Comparison of ENCODE assay signal across 10 cellular contexts in genomic region chr17:15699937-15700336, GRCh38. TPM values are rescaled to one million over a fixed set of nuclear protein-coding genes. Genes with fewer than 3 reads are reported as not detected.
DNase-seq lines count a peak whose midpoint lies in the region; ATAC-seq and TF ChIP-seq lines count a peak whose summit lies in the region.
"Not testable (repeated sequence)": the region's sequence is repeated elsewhere in the genome, so short reads cannot be mapped to it uniquely, and the experiment has no call there.
"Had no signal": no experiment of that assay in that cellular context is flagged by ENCODE, and none has a peak within 500 bp of the region (broad histone marks: within the 10 kb centered on the region; RNA-seq: fewer than 3 reads in every experiment).

No MANE protein-coding gene starts in this region.

- intact Hi-C loops in dorsolateral prefrontal cortex (cut with DNase I); right cardiac atrium (cut with DNase I): not testable (repeated sequence)
- intact Hi-C loops in naive thymus-derived CD4-positive, alpha-beta T cell (cut with micrococcal nuclease), result loop anchor here (1.0 to 5.0 kb wide), 4 partner anchors 15 to 299 kb away; partner anchors contain the start of genes TRIM16 (in 2 of the 2), TTC19 (in 2 of the 2) and ZSWIM7 (in 2 of the 2)

- peak overlapping the region; percentile 88 for H3K4me3 Mint-ChIP-seq in activated T-cell treated with anti-CD3 and anti-CD28 coated beads, Interleukin-2, amount 50 U/mL, for 4 hours
- peak overlapping the region; percentile 94 to 99 (median 98) for H3K4me3 Mint-ChIP-seq in naive thymus-derived CD4-positive, alpha-beta T cell
- peak overlapping the region; percentile 83 for H3K4me3 Mint-ChIP-seq in stimulated activated effector memory CD8-positive, alpha-beta T cell treated with anti-CD3 and anti-CD28 coated beads, Interleukin-12 subunit alpha, Interleukin-12 subunit beta, amount 100 ng/mL, for 72 hours

- ATAC-seq in activated T-cell treated with anti-CD3 and anti-CD28 coated beads, Interleukin-2, amount 50 U/mL, for 4 hours, result peak; percentile 3 to 6
- peak; percentile 12 to 53 for ATAC-seq in right cardiac atrium
- not testable (repeated sequence) for ATAC-seq in naive thymus-derived CD4-positive, alpha-beta T cell
- peak; percentile 6 for ATAC-seq in stimulated activated effector memory CD8-positive, alpha-beta T cell treated with anti-CD3 and anti-CD28 coated beads, Interleukin-12 subunit alpha, Interleukin-12 subunit beta, amount 100 ng/mL, for 72 hours

- not testable (repeated sequence) for H3K9me3 Mint-ChIP-seq in activated T-cell treated with anti-CD3 and anti-CD28 coated beads, Interleukin-2, amount 50 U/mL, for 4 hours; naive thymus-derived CD4-positive, alpha-beta T cell; stimulated activated effector memory CD8-positive, alpha-beta T cell treated with anti-CD3 and anti-CD28 coated beads, Interleukin-12 subunit alpha, Interleukin-12 subunit beta, amount 100 ng/mL, for 72 hours

- not testable (repeated sequence) for H3K4me1 ChIP-seq in right cardiac atrium (ENCODE audit: control insufficient read depth, insufficient read depth, low read length); naive thymus-derived CD4-positive, alpha-beta T cell (ENCODE audit: control insufficient read depth in 2 of 2, insufficient read depth in 2 of 2, low read length in 2 of 2)

- peak overlapping the region in 8 of 9 donors; percentile 88 to 98 (median 95) for H3K27ac Mint-ChIP-seq in naive thymus-derived CD4-positive, alpha-beta T cell
- H3K27ac Mint-ChIP-seq in stimulated activated effector memory CD8-positive, alpha-beta T cell treated with anti-CD3 and anti-CD28 coated beads, Interleukin-12 subunit alpha, Interleukin-12 subunit beta, amount 100 ng/mL, for 72 hours, result peak overlapping the region; percentile 96

- TF ChIP-seq POLR2A in NB4 (IDR thresholded peaks at IDR 0.05; ENCODE audit: extremely low read depth, insufficient read length), result not testable (repeated sequence)

- WGBS in right cardiac atrium, result 0% methylated on average over 12 of the region's 21 CpGs

- H3K27ac ChIP-seq in dorsolateral prefrontal cortex, result peak overlapping the region in 35 of 59 donors; percentile 33 to 86 (median 73)
- not testable (repeated sequence) for H3K27ac ChIP-seq in right cardiac atrium (ENCODE audit: low read length)
- peak overlapping the region; percentile 75 for H3K27ac ChIP-seq in naive thymus-derived CD4-positive, alpha-beta T cell (ENCODE audit: low read depth, low read length)

- not testable (repeated sequence) for DNase-seq in BJ (ENCODE audit: low read depth); H7; NB4 (ENCODE audit: low read depth); activated T-cell treated with anti-CD3 and anti-CD28 coated beads, Interleukin-2, amount 50 U/mL, for 4 hours; dorsolateral prefrontal cortex; right cardiac atrium; naive thymus-derived CD4-positive, alpha-beta T cell; stimulated activated effector memory CD8-positive, alpha-beta T cell treated with anti-CD3 and anti-CD28 coated beads, Interleukin-12 subunit alpha, Interleukin-12 subunit beta, amount 100 ng/mL, for 72 hours (ENCODE audit: low spot score in 2 of 2)

- H3K4me3 ChIP-seq in BJ (ENCODE audit: low read depth, low read length) (peak overlapping the region; percentile 57), H7 (ENCODE audit: insufficient read depth, low read depth, low read length) (peak overlapping the region; percentile 56), NB4 (ENCODE audit: low read depth, low read length) (peak overlapping the region; percentile 55), dorsolateral prefrontal cortex (peak overlapping the region; percentile 34 to 81 (median 66)), right cardiac atrium (ENCODE audit: low read length) (peak overlapping the region; percentile 8)
- H3K4me3 ChIP-seq in naive thymus-derived CD4-positive, alpha-beta T cell (ENCODE audit: low read length), result peak overlapping the region; percentile 85

- not testable (repeated sequence) for H3K36me3 Mint-ChIP-seq in activated T-cell treated with anti-CD3 and anti-CD28 coated beads, Interleukin-2, amount 50 U/mL, for 4 hours (ENCODE audit: insufficient read depth)
- peaks cover 0 to 22% (median 10%) of the 10 kb centered on the region in 5 donors for H3K36me3 Mint-ChIP-seq in naive thymus-derived CD4-positive, alpha-beta T cell
- peaks cover 28% of the 10 kb centered on the region for H3K36me3 Mint-ChIP-seq in stimulated activated effector memory CD8-positive, alpha-beta T cell treated with anti-CD3 and anti-CD28 coated beads, Interleukin-12 subunit alpha, Interleukin-12 subunit beta, amount 100 ng/mL, for 72 hours

- H3K9me3 ChIP-seq in right cardiac atrium (ENCODE audit: control insufficient read depth, low read length); naive thymus-derived CD4-positive, alpha-beta T cell (ENCODE audit: control insufficient read depth in 2 of 3, low read length in 3 of 3): not testable (repeated sequence)

- TF ChIP-seq CTCF in BJ (IDR thresholded peaks at IDR 0.05; ENCODE audit: insufficient read depth, low read depth, low read length); NB4 (IDR thresholded peaks at IDR 0.05; ENCODE audit: low read depth, low read length); dorsolateral prefrontal cortex (IDR thresholded peaks at IDR 0.05 in 54 of 56, conservative IDR thresholded peaks at IDR 0.05 in 2 of 56; ENCODE audit: low read depth in 1 of 56, partially characterized antibody in 56 of 56): not testable (repeated sequence)

- CTCF ChIA-PET in BJ (lab: Yijun Ruan, JAX); naive thymus-derived CD4-positive, alpha-beta T cell (lab: Charles Lee): not testable (repeated sequence)

- POLR2A ChIA-PET in BJ (lab: Charles Lee); naive thymus-derived CD4-positive, alpha-beta T cell (lab: Charles Lee): not testable (repeated sequence)

- H3K4me1 Mint-ChIP-seq in activated T-cell treated with anti-CD3 and anti-CD28 coated beads, Interleukin-2, amount 50 U/mL, for 4 hours (ENCODE audit: low read depth), result peaks cover 12% of the 10 kb centered on the region
- H3K4me1 Mint-ChIP-seq in naive thymus-derived CD4-positive, alpha-beta T cell, result peaks cover 0 to 18% (median 15%) of the 10 kb centered on the region in 7 donors
- not testable (repeated sequence) for H3K4me1 Mint-ChIP-seq in stimulated activated effector memory CD8-positive, alpha-beta T cell treated with anti-CD3 and anti-CD28 coated beads, Interleukin-12 subunit alpha, Interleukin-12 subunit beta, amount 100 ng/mL, for 72 hours

- H3K27me3 Mint-ChIP-seq in activated T-cell treated with anti-CD3 and anti-CD28 coated beads, Interleukin-2, amount 50 U/mL, for 4 hours (ENCODE audit: low read depth); naive thymus-derived CD4-positive, alpha-beta T cell: not testable (repeated sequence)

- H3K36me3 ChIP-seq in BJ (ENCODE audit: control insufficient read depth, insufficient read depth, low read length); H7 (replicated peaks; ENCODE audit: control insufficient read depth, insufficient read depth, low read length); naive thymus-derived CD4-positive, alpha-beta T cell (ENCODE audit: control insufficient read depth in 2 of 3, insufficient read depth in 3 of 3, low read length in 3 of 3): not testable (repeated sequence)

- H3K27me3 ChIP-seq in BJ (ENCODE audit: control insufficient read depth, insufficient read depth, low read length); H7 (ENCODE audit: control insufficient read depth, insufficient read depth, low read length); dorsolateral prefrontal cortex; right cardiac atrium (ENCODE audit: control insufficient read depth, insufficient read depth); naive thymus-derived CD4-positive, alpha-beta T cell (ENCODE audit: control insufficient read depth in 2 of 2, insufficient read depth in 2 of 2, low read length in 2 of 2): not testable (repeated sequence)

RNA-seq across cellular contexts. Expression of gene ZNF286A, which starts 0.4 kb away (rescaled TPM):
- polyA plus RNA-seq in BJ (2011; rRNA removed) (10.4 and 13.6 TPM in 2 replicates), right cardiac atrium (13.0 TPM)
- 10.1 and 13.2 TPM in 2 replicates for polyA minus RNA-seq in BJ (2011; rRNA and poly(A)+ RNA removed)
- total RNA-seq in H7 (2014; rRNA removed; shearing (Covaris generic)), result 49.9 and 58.9 TPM in 2 replicates
- 10 to 100 TPM; 30.2 to 33.9 (median 30.6) TPM for total RNA-seq in activated T-cell treated with anti-CD3 and anti-CD28 coated beads, Interleukin-2, amount 50 U/mL, for 4 hours
- total RNA-seq in dorsolateral prefrontal cortex (10 to 100 TPM; 17.3 to 37.3 (median 27.6) TPM), right cardiac atrium (10 to 100 TPM; 17.0 to 25.4 (median 19.4) TPM)
- total RNA-seq in naive thymus-derived CD4-positive, alpha-beta T cell, result 10 to 100 TPM; 14.7 to 32.1 (median 23.6) TPM
- 10 to 100 TPM; 15.4 to 16.3 TPM for polyA plus RNA-seq in naive thymus-derived CD4-positive, alpha-beta T cell

RNA-seq across cellular contexts. Expression of gene TRIM16, which starts 15.8 kb away (rescaled TPM):
- 35.9 and 36.5 TPM in 2 replicates for polyA plus RNA-seq in BJ (2011; rRNA removed)
- 31.6 and 46.2 TPM in 2 replicates for polyA minus RNA-seq in BJ (2011; rRNA and poly(A)+ RNA removed)
- 17.1 and 21.9 TPM in 2 replicates for total RNA-seq in H7 (2014; rRNA removed; shearing (Covaris generic))
- total RNA-seq in activated T-cell treated with anti-CD3 and anti-CD28 coated beads, Interleukin-2, amount 50 U/mL, for 4 hours, result 1 to 10 TPM; 6.7 to 9.3 (median 8.5) TPM
- total RNA-seq in dorsolateral prefrontal cortex, result 10 to 100 TPM in 119 of 120 experiments, 1 to 10 TPM in 1; 9.4 to 30.2 (median 16.4) TPM
- 10 to 100 TPM; 19.6 to 42.0 (median 33.0) TPM for total RNA-seq in right cardiac atrium
- 17.9 TPM for polyA plus RNA-seq in right cardiac atrium
- total RNA-seq in naive thymus-derived CD4-positive, alpha-beta T cell, result 10 to 100 TPM in 1 of 5 experiments, 1 to 10 TPM in 4; 6.3 to 23.9 (median 7.4) TPM
- polyA plus RNA-seq in naive thymus-derived CD4-positive, alpha-beta T cell, result 1 to 10 TPM; 2.0 to 5.4 TPM

RNA-seq across cellular contexts. Expression of gene TBC1D26, which starts 32.1 kb away (rescaled TPM):
- polyA plus RNA-seq in BJ (2011; rRNA removed) (0.06 TPM in 1 of 2 replicates, not detected in the other), right cardiac atrium (not detected)
- not detected in 2 replicates for polyA minus RNA-seq in BJ (2011; rRNA and poly(A)+ RNA removed)
- 3.8 and 7.7 TPM in 2 replicates for total RNA-seq in H7 (2014; rRNA removed; shearing (Covaris generic))
- total RNA-seq in activated T-cell treated with anti-CD3 and anti-CD28 coated beads, Interleukin-2, amount 50 U/mL, for 4 hours, result not detected
- total RNA-seq in dorsolateral prefrontal cortex (10 to 100 TPM in 1 of 120 experiments, 1 to 10 TPM in 116, under 1 TPM in 1, not detected in 2; 0.68 to 10.1 (median 3.5) TPM), right cardiac atrium (not detected)
- total RNA-seq in naive thymus-derived CD4-positive, alpha-beta T cell, result under 1 TPM in 1 of 5 experiments, not detected in 4; 0.43 TPM
- not detected for polyA plus RNA-seq in naive thymus-derived CD4-positive, alpha-beta T cell
- total RNA-seq: dermis blood vessel endothelial cell, HT-29 had no signal

Comparison
In these comparisons a context has a peak if more than half of its experiments do, and no peak if none do; other contexts are left out.
1. H3K4me3 ChIP-seq: peak in every context shown above with its lines; median percentile 85 in naive thymus-derived CD4-positive, alpha-beta T cell; 66 in dorsolateral prefrontal cortex; 57 in BJ; 56 in H7; 55 in NB4; 8 in right cardiac atrium.